ENCODE assay signal across 1 cellular context in genomic region chr2:47618272-47618552, GRCh38.
TF ChIP-seq lines count a peak whose summit lies in the region.

No MANE protein-coding gene starts in this region.

TF ChIP-seq in GM23338, 12 proteins besides CTCF, POLR2A, EP300 and RAD21 (continued from another document):
- TF ChIP-seq ZNF462 (CRISPR knock-in tag; IDR thresholded peaks at IDR 0.05) = no peak
- TF ChIP-seq EZH2 (IDR thresholded peaks at IDR 0.05; ENCODE audit: low read depth, unreplicated experiment) = no peak
- TF ChIP-seq CREB1 (CRISPR knock-in tag; IDR thresholded peaks at IDR 0.05; ENCODE audit: low read depth) = no peak
- TF ChIP-seq POLR2AphosphoS5 (IDR thresholded peaks at IDR 0.05; ENCODE audit: low read depth) = no peak
- TF ChIP-seq STAT1 (IDR thresholded peaks at IDR 0.05; ENCODE audit: unreplicated experiment) = no peak
- TF ChIP-seq NANOG (IDR thresholded peaks at IDR 0.05; ENCODE audit: borderline replicate concordance) = no peak
- no peak for TF ChIP-seq ZNF114 (CRISPR knock-in tag; IDR thresholded peaks at IDR 0.05)
- TF ChIP-seq REST (IDR thresholded peaks at IDR 0.05; ENCODE audit: unreplicated experiment) = no peak
- no peak for TF ChIP-seq ZNF331 (CRISPR knock-in tag; IDR thresholded peaks at IDR 0.05; ENCODE audit: low read depth)
- TF ChIP-seq ETS1 (IDR thresholded peaks at IDR 0.05) = no peak
